In the genomic region with DNA sequence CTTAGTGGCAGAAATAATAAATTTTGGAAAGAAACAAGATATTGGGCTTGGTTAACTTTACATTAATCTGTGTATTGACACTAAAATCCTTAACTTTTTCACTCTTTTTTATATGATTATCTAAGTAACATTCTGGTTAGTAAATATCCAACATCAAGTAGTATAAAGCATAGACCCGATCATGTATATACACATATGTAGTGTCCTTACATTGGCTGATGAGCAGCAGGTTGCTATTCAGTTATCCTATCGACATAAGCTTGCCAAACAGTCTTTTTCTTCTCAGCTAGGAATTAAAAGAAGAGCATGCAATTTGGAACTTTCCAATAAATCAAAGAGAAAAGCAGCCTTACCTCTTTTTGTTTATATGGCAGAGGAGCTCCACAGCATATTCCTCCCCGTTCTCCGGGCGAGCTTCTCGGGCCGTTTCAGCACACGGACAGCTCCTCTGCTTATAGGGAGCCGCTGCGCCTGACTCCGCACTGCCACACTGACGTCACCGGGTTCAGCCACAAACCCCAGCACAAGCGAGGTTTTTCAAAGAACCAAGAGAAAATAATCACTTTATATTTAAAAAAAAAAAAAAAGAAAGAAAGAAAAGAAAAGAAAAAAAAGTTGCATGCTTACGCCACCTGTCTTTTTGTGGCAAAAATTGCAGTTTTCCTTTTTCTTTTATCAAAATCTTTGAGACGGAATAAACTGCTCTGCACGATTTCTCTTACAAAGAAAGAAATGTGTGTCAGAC, we compare ENCODE assay signal across 8 cellular contexts. TPM values are rescaled to one million over a fixed set of nuclear protein-coding genes. Genes with fewer than 3 reads are reported as not detected.
DNase-seq lines count a peak whose midpoint lies in the region; ATAC-seq and TF ChIP-seq lines count a peak whose summit lies in the region.

A gene with protein sequence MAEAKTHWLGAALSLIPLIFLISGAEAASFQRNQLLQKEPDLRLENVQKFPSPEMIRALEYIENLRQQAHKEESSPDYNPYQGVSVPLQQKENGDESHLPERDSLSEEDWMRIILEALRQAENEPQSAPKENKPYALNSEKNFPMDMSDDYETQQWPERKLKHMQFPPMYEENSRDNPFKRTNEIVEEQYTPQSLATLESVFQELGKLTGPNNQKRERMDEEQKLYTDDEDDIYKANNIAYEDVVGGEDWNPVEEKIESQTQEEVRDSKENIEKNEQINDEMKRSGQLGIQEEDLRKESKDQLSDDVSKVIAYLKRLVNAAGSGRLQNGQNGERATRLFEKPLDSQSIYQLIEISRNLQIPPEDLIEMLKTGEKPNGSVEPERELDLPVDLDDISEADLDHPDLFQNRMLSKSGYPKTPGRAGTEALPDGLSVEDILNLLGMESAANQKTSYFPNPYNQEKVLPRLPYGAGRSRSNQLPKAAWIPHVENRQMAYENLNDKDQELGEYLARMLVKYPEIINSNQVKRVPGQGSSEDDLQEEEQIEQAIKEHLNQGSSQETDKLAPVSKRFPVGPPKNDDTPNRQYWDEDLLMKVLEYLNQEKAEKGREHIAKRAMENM (minus strand): TSS at position 430 of the 745 bp plus-strand sequence. CDS start 3,079 bp downstream, outside the sequence.

- H3K56ac ChIP-seq in H9 (ENCODE audit: insufficient read length, low read depth, low read length): no peak within 1 kb of the TSS

- no peak within 1 kb of the TSS for H2BK15ac ChIP-seq in H9 (ENCODE audit: low read depth, low read length)

- no peak within 1 kb of the TSS for H2AFZ ChIP-seq in H9 (ENCODE audit: low read length)

- no peak; the same call in 2 of the 3 replicates for TF ChIP-seq CTCF in H9 (conservative IDR thresholded peaks at IDR 0.05)
- no peak for TF ChIP-seq CTCF in coronary artery (IDR thresholded peaks at IDR 0.05)
- peak in 3 of 4 donors; percentile 19 to 44 (median 30) for TF ChIP-seq CTCF in right lobe of liver (IDR thresholded peaks at IDR 0.05)

- no peaks in the 10 kb centered on the region for H3K79me2 ChIP-seq in H9 (ENCODE audit: insufficient read depth, low read length)

- TF ChIP-seq POLR2A in right lobe of liver (IDR thresholded peaks at IDR 0.05): no peak

- no peaks in the 10 kb centered on the region for H3K27me3 ChIP-seq in H9 (ENCODE audit: insufficient read depth, low read length)
- no peaks in the 10 kb centered on the region for H3K27me3 ChIP-seq in right lobe of liver

- WGBS in H9 (ENCODE audit: extremely low coverage, insufficient read length, low lambda C conversion rate): no CpG with 5 or more reads among the region's 17 CpGs
- 10% methylated on average over 16 of the region's 17 CpGs for WGBS in right lobe of liver (ENCODE audit: insufficient coverage, low coverage, low lambda C conversion rate, missing lambda C conversion rate)

- no peak within 1 kb of the TSS for H2BK120ac ChIP-seq in H9 (ENCODE audit: low read depth, low read length, poor library complexity, severe bottlenecking)

- intact Hi-C loops in right lobe of liver (cut with DNase I): no loop called here

- no peak within 1 kb of the TSS for H3K4me2 ChIP-seq in H9 (ENCODE audit: insufficient read depth, insufficient read length, low read length)

- no peaks in the 10 kb centered on the region for H4K20me1 ChIP-seq in H9 (ENCODE audit: control insufficient read depth, insufficient read depth, insufficient read length)

- no peaks in the 10 kb centered on the region for H3K4me1 ChIP-seq in H9 (ENCODE audit: insufficient read depth, low read length)
- no peaks in the 10 kb centered on the region for H3K4me1 ChIP-seq in right lobe of liver

- H3K9ac ChIP-seq in H9 (ENCODE audit: extremely low read depth, insufficient read length, low read length): no peak within 1 kb of the TSS
- peak within 1 kb of the TSS; percentile 8 for H3K9ac ChIP-seq in SK-N-MC (ENCODE audit: insufficient read length)

- no peak within 1 kb of the TSS for H2BK12ac ChIP-seq in H9 (ENCODE audit: insufficient read length, low read depth, low read length)

- no peak within 1 kb of the TSS for H2BK20ac ChIP-seq in H9 (ENCODE audit: low read depth, low read length, poor library complexity, severe bottlenecking)

- peaks cover 0 to 8% (median 6%) of the 10 kb centered on the region in 3 experiments; a peak in 4 of 7 replicates for H3K36me3 Mint-ChIP-seq in H9 (ENCODE audit: insufficient read depth in 1 of 3, low read depth in 3 of 3)

- no peak within 1 kb of the TSS for H3K18ac ChIP-seq in H9 (ENCODE audit: insufficient read length, low read depth, low read length)

- H3K79me1 ChIP-seq in H9 (ENCODE audit: insufficient read depth, low read depth, low read length, poor library complexity, severe bottlenecking): no peaks in the 10 kb centered on the region

- H4K5ac ChIP-seq in H9 (ENCODE audit: insufficient read length, low read depth, low read length): no peak within 1 kb of the TSS

- peaks cover 8 to 9% of the 10 kb centered on the region in 2 experiments for H3K4me1 Mint-ChIP-seq in H9

- DNase-seq in GM04504 (ENCODE audit: low read depth): peak; percentile 69
- peak; percentile 78 for DNase-seq in H9
- DNase-seq in NCI-H1048 (lab: John Stamatoyannopoulos, UW): peak; percentile 3
- DNase-seq in SK-N-MC (ENCODE audit: low read depth, low spot score): no peak
- no peak for DNase-seq in coronary artery (ENCODE audit: low spot score)
- DNase-seq in right lobe of liver: peak; percentile 62 to 71 (median 69)
- DNase-seq in stimulated activated CD8-positive, alpha-beta memory T cell treated with anti-CD3 and anti-CD28 coated beads, Interleukin-15, amount 100 ng/mL, for 48 hours (ENCODE audit: low read depth in 2 of 2): peak; percentile 11 to 15

- ATAC-seq in right lobe of liver (peak; percentile 88 to 98 (median 92)), GM21447 (IDR thresholded peaks at IDR 0.05; ENCODE audit: unreplicated experiment) (no peak)

- H2BK5ac ChIP-seq in H9 (ENCODE audit: insufficient read length, low read length): no peak within 1 kb of the TSS

- no peaks in the 10 kb centered on the region for H3K9me3 Mint-ChIP-seq in H9

- H2AK5ac ChIP-seq in H9 (ENCODE audit: insufficient read length, low read length): no peak within 1 kb of the TSS

- H3K27me3 Mint-ChIP-seq in H9 (ENCODE audit: low read depth): no peaks in the 10 kb centered on the region; the same call in 1 of the 2 replicates

- H3K23ac ChIP-seq in H9 (ENCODE audit: insufficient read length, low read depth, low read length): no peak within 1 kb of the TSS

- no peak within 1 kb of the TSS for H3K4ac ChIP-seq in H9 (ENCODE audit: low read depth, low read length)

- H4K91ac ChIP-seq in H9 (ENCODE audit: insufficient read length, low read depth, low read length): no peak within 1 kb of the TSS

- H3T11ph ChIP-seq in H9 (ENCODE audit: low read length): no peak within 1 kb of the TSS

- no peak within 1 kb of the TSS for H4K8ac ChIP-seq in H9 (replicated peaks; ENCODE audit: insufficient read length, low read depth, low read length)

- H3K14ac ChIP-seq in H9 (ENCODE audit: insufficient read depth, low read length): no peak within 1 kb of the TSS

- no peak within 1 kb of the TSS for H3K4me3 Mint-ChIP-seq in H9

- no peak within 1 kb of the TSS for H3K27ac ChIP-seq in H9 (ENCODE audit: insufficient read length, low read depth, low read length)
- peak within 1 kb of the TSS; percentile 47; the same call in 1 of the 2 replicates for H3K27ac ChIP-seq in SK-N-MC
- H3K27ac ChIP-seq in coronary artery: no peak within 1 kb of the TSS
- H3K27ac ChIP-seq in right lobe of liver: no peak within 1 kb of the TSS

- no peaks in the 10 kb centered on the region for H3K23me2 ChIP-seq in H9 (ENCODE audit: insufficient read length, low read depth, low read length, poor library complexity, severe bottlenecking)

- H3K4me3 ChIP-seq in SK-N-MC (peak within 1 kb of the TSS; percentile 70), coronary artery (peak within 1 kb of the TSS; percentile 4), right lobe of liver (no peak within 1 kb of the TSS)

- H3K27ac Mint-ChIP-seq in H9: no peak within 1 kb of the TSS

- no peaks in the 10 kb centered on the region for H3K36me3 ChIP-seq in SK-N-MC (ENCODE audit: insufficient read depth, low read length)
- H3K36me3 ChIP-seq in right lobe of liver: no peaks in the 10 kb centered on the region

- H3K9me3 ChIP-seq in H9 (ENCODE audit: control insufficient read depth, low read depth, low read length) (no peaks in the 10 kb centered on the region), SK-N-MC (ENCODE audit: low read depth, low read length) (no peaks in the 10 kb centered on the region), right lobe of liver (no peaks in the 10 kb centered on the region)

RNA-seq across cellular contexts. Expression of the gene that starts here (rescaled TPM):
- total RNA-seq in H9 (2021): 3.4 and 4.4 TPM in 2 replicates
- not detected for total RNA-seq in right lobe of liver

Comparison
In these comparisons a context has a peak if more than half of its experiments do, and no peak if none do; other contexts are left out.
1. Peak in DNase-seq and ATAC-seq in right lobe of liver; RNA of the gene not detected or under 1 TPM.
2. DNase-seq: peak in GM04504 (single experiment), H9 (single experiment), NCI-H1048 (single experiment) and stimulated activated CD8-positive, alpha-beta memory T cell treated with anti-CD3 and anti-CD28 coated beads, Interleukin-15, amount 100 ng/mL, for 48 hours (2 of 2); none in SK-N-MC (single experiment) and coronary artery (single experiment).
3. CTCF ChIP-seq: peak in right lobe of liver (3 of 4); none in H9 (single experiment) and coronary artery (single experiment).
4. H3K4me3 ChIP-seq: peak in SK-N-MC (single experiment) and coronary artery (single experiment); none in right lobe of liver (0 of 3).